1 cellular context compared by ENCODE assay signal in the genomic region with DNA sequence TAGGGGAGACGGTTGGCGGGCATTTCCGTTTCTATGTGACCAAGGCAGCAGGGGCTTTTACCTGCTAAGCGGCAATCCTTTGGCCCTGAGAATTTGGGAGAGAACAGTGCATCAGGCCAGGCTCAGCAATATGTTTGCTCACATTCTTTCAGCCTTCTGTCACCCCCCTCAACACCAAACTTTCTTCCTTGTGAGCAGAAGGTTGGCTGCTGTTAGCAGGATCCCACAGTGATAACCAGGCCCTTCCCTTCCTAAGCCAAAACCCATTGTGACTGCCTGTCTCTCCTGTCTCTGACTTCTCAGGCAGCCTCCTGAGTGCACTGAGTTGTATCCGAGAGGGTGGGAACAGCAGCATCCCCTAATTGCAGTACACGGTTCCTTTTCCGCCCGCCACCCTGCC.
TF ChIP-seq lines count a peak whose summit lies in the region.

No MANE protein-coding gene starts in this region.

TF ChIP-seq in H1, 55 proteins besides CTCF, POLR2A, EP300 and RAD21:
- TF ChIP-seq SRF (IDR thresholded peaks at IDR 0.05; ENCODE audit: low read depth, low read length) (no peak), GTF2F1 (IDR thresholded peaks at IDR 0.05; ENCODE audit: borderline replicate concordance, low read depth, low read length) (no peak), RNF2 (IDR thresholded peaks at IDR 0.05; ENCODE audit: borderline replicate concordance, low read depth, low read length, missing control alignments, poor library complexity, severe bottlenecking) (no peak)
